ENCODE assay signal across 1 cellular context in genomic region chr3:49928511-49929017, GRCh38.
TF ChIP-seq lines count a peak whose summit lies in the region.

No MANE protein-coding gene starts in this region.

TF ChIP-seq in WTC11, 78 proteins besides CTCF, POLR2A, EP300 and RAD21 (continued from another document):
- TF ChIP-seq STAT6 (CRISPR knock-in tag; conservative IDR thresholded peaks at IDR 0.05; ENCODE audit: low read depth), result no peak
- no peak for TF ChIP-seq ZNF121 (CRISPR knock-in tag; IDR thresholded peaks at IDR 0.05)
- TF ChIP-seq ATF6 (CRISPR knock-in tag; IDR thresholded peaks at IDR 0.05), result no peak
- no peak for TF ChIP-seq ZNF671 (CRISPR knock-in tag; IDR thresholded peaks at IDR 0.05)
- no peak for TF ChIP-seq ZNF396 (CRISPR knock-in tag; IDR thresholded peaks at IDR 0.05; ENCODE audit: borderline replicate concordance)
- TF ChIP-seq ZNF317 (CRISPR knock-in tag; IDR thresholded peaks at IDR 0.05; ENCODE audit: borderline replicate concordance, low read depth), result no peak
- TF ChIP-seq NR2C2 (CRISPR knock-in tag; IDR thresholded peaks at IDR 0.05), result no peak
- no peak for TF ChIP-seq PREB (CRISPR knock-in tag; IDR thresholded peaks at IDR 0.05; ENCODE audit: borderline replicate concordance)
